10 cellular contexts compared by ENCODE assay signal in genomic region chr18:68847219-68847860, GRCh38. TPM values are rescaled to one million over a fixed set of nuclear protein-coding genes. Genes with fewer than 3 reads are reported as not detected.
DNase-seq lines count a peak whose midpoint lies in the region; ATAC-seq and TF ChIP-seq lines count a peak whose summit lies in the region.
"Had no signal": no experiment of that assay in that cellular context is flagged by ENCODE, and none has a peak within 500 bp of the region (broad histone marks: within the 10 kb centered on the region; RNA-seq: fewer than 3 reads in every experiment).

No MANE protein-coding gene starts in this region.

- DNase-seq in AML-193 (lab: John Stamatoyannopoulos, UW) (peak; percentile 34 to 42), NCI-H146 (lab: John Stamatoyannopoulos, UW) (peak; percentile 53), MCF 10A (ENCODE audit: unreplicated experiment) (peak; percentile 25), myocyte (ENCODE audit: low read depth) (peak; percentile 22)
- DNase-seq in activated naive CD8-positive, alpha-beta T cell treated with anti-CD3 and anti-CD28 coated beads, Interleukin-2, amount 50 U/mL, for 24 hours, result no peak
- DNase-seq in activated CD8-positive, alpha-beta memory T cell treated with anti-CD3 and anti-CD28 coated beads, Interleukin-2, amount 10 ng/mL, durations not matched to agents 7 days and 5 days, result no peak

- no TSS peak for BruUV-seq in MCF 10A (replicated peaks; lab: Mats Ljungman, UMichigan)

- TF ChIP-seq CTCF in MCF 10A (IDR thresholded peaks at IDR 0.05; ENCODE audit: unreplicated experiment), result peak; percentile 61

- ATAC-seq in GM18870 (IDR thresholded peaks at IDR 0.05; ENCODE audit: unreplicated experiment), result peak; percentile 54
- ATAC-seq in activated naive CD8-positive, alpha-beta T cell treated with anti-CD3 and anti-CD28 coated beads, Interleukin-2, amount 50 U/mL, for 24 hours, result no peak
- no peak for ATAC-seq in GM19035 (IDR thresholded peaks at IDR 0.05; ENCODE audit: unreplicated experiment)
- ATAC-seq in activated CD8-positive, alpha-beta memory T cell treated with anti-CD3 and anti-CD28 coated beads, Interleukin-2, amount 10 ng/mL, durations not matched to agents 7 days and 5 days, result no peak

- CTCF ChIA-PET in MCF 10A (lab: Yijun Ruan, JAX), result interaction anchor here (0.5 kb wide), 1 partner anchor 306 kb away, joined by 6 read pairs; no protein-coding TSS in a partner anchor
- CTCF ChIA-PET in activated CD8-positive, alpha-beta memory T cell treated with anti-CD3 and anti-CD28 coated beads, Interleukin-2, amount 10 ng/mL, durations not matched to agents 7 days and 5 days (lab: Charles Lee), result no interaction called here

- no peaks in the 10 kb centered on the region for H3K4me1 Mint-ChIP-seq in MCF 10A (ENCODE audit: insufficient read depth, unreplicated experiment)
- H3K4me1 Mint-ChIP-seq in activated naive CD8-positive, alpha-beta T cell treated with anti-CD3 and anti-CD28 coated beads, Interleukin-2, amount 50 U/mL, for 24 hours, result no peaks in the 10 kb centered on the region
- H3K4me1 Mint-ChIP-seq in activated CD8-positive, alpha-beta memory T cell treated with anti-CD3 and anti-CD28 coated beads, Interleukin-2, amount 10 ng/mL, durations not matched to agents 7 days and 5 days, result no peaks in the 10 kb centered on the region

- H3K9me3 Mint-ChIP-seq in MCF 10A (ENCODE audit: unreplicated experiment), result no peaks in the 10 kb centered on the region
- H3K9me3 Mint-ChIP-seq in activated naive CD8-positive, alpha-beta T cell treated with anti-CD3 and anti-CD28 coated beads, Interleukin-2, amount 50 U/mL, for 24 hours, result no peaks in the 10 kb centered on the region
- no peaks in the 10 kb centered on the region for H3K9me3 Mint-ChIP-seq in activated CD8-positive, alpha-beta memory T cell treated with anti-CD3 and anti-CD28 coated beads, Interleukin-2, amount 10 ng/mL, durations not matched to agents 7 days and 5 days (ENCODE audit: low read depth)
- H3K9me3 Mint-ChIP-seq: dendritic cell treated with granulocyte-macrophage colony-stimulating factor and Interleukin-4, amounts not matched to agents 40 ng/mL and 50 ng/mL, for 4 days; stimulated activated naive CD8-positive, alpha-beta T cell treated with anti-CD3 and anti-CD28 coated beads, Interleukin-15, Interleukin-2, amounts not matched to agents 100 ng/mL and 50 ng/mL, for 24 hours had no signal

- no peak overlapping the region for H3K4me3 Mint-ChIP-seq in MCF 10A (ENCODE audit: unreplicated experiment)
- no peak overlapping the region for H3K4me3 Mint-ChIP-seq in activated naive CD8-positive, alpha-beta T cell treated with anti-CD3 and anti-CD28 coated beads, Interleukin-2, amount 50 U/mL, for 24 hours
- H3K4me3 Mint-ChIP-seq in activated CD8-positive, alpha-beta memory T cell treated with anti-CD3 and anti-CD28 coated beads, Interleukin-2, amount 10 ng/mL, durations not matched to agents 7 days and 5 days, result no peak overlapping the region
- H3K4me3 Mint-ChIP-seq: dendritic cell treated with granulocyte-macrophage colony-stimulating factor and Interleukin-4, amounts not matched to agents 40 ng/mL and 50 ng/mL, for 4 days; stimulated activated naive CD8-positive, alpha-beta T cell treated with anti-CD3 and anti-CD28 coated beads, Interleukin-15, Interleukin-2, amounts not matched to agents 100 ng/mL and 50 ng/mL, for 24 hours had no signal

- peaks cover 3% of the 10 kb centered on the region for H3K36me3 Mint-ChIP-seq in MCF 10A (ENCODE audit: insufficient read depth, unreplicated experiment)
- H3K36me3 Mint-ChIP-seq in activated naive CD8-positive, alpha-beta T cell treated with anti-CD3 and anti-CD28 coated beads, Interleukin-2, amount 50 U/mL, for 24 hours (ENCODE audit: low read depth), result no peaks in the 10 kb centered on the region
- H3K36me3 Mint-ChIP-seq in activated CD8-positive, alpha-beta memory T cell treated with anti-CD3 and anti-CD28 coated beads, Interleukin-2, amount 10 ng/mL, durations not matched to agents 7 days and 5 days, result no peaks in the 10 kb centered on the region

- POLR2A ChIA-PET in MCF 10A (lab: Yijun Ruan, JAX), result no interaction called here

- H3K27me3 Mint-ChIP-seq in MCF 10A (ENCODE audit: insufficient read depth, unreplicated experiment), result no peaks in the 10 kb centered on the region
- no peaks in the 10 kb centered on the region for H3K27me3 Mint-ChIP-seq in activated naive CD8-positive, alpha-beta T cell treated with anti-CD3 and anti-CD28 coated beads, Interleukin-2, amount 50 U/mL, for 24 hours
- peaks cover 2% of the 10 kb centered on the region for H3K27me3 Mint-ChIP-seq in activated CD8-positive, alpha-beta memory T cell treated with anti-CD3 and anti-CD28 coated beads, Interleukin-2, amount 10 ng/mL, durations not matched to agents 7 days and 5 days
- H3K27me3 Mint-ChIP-seq: dendritic cell treated with granulocyte-macrophage colony-stimulating factor and Interleukin-4, amounts not matched to agents 40 ng/mL and 50 ng/mL, for 4 days; stimulated activated naive CD8-positive, alpha-beta T cell treated with anti-CD3 and anti-CD28 coated beads, Interleukin-15, Interleukin-2, amounts not matched to agents 100 ng/mL and 50 ng/mL, for 24 hours had no signal

- intact Hi-C loops in MCF 10A (cut with micrococcal nuclease), result loop anchor here (1.0 to 5.0 kb wide), 3 partner anchors 1225 to 1605 kb away; no protein-coding TSS in a partner anchor

- H3K27ac Mint-ChIP-seq in MCF 10A (ENCODE audit: low read depth, unreplicated experiment), result no peak overlapping the region
- no peak overlapping the region for H3K27ac Mint-ChIP-seq in activated naive CD8-positive, alpha-beta T cell treated with anti-CD3 and anti-CD28 coated beads, Interleukin-2, amount 50 U/mL, for 24 hours
- no peak overlapping the region for H3K27ac Mint-ChIP-seq in activated CD8-positive, alpha-beta memory T cell treated with anti-CD3 and anti-CD28 coated beads, Interleukin-2, amount 10 ng/mL, durations not matched to agents 7 days and 5 days
- H3K27ac Mint-ChIP-seq: dendritic cell treated with granulocyte-macrophage colony-stimulating factor and Interleukin-4, amounts not matched to agents 40 ng/mL and 50 ng/mL, for 4 days; stimulated activated naive CD8-positive, alpha-beta T cell treated with anti-CD3 and anti-CD28 coated beads, Interleukin-15, Interleukin-2, amounts not matched to agents 100 ng/mL and 50 ng/mL, for 24 hours had no signal

RNA-seq across cellular contexts. Expression of gene CCDC102B, which starts 49.5 kb away (rescaled TPM):
- 3.4 and 3.5 TPM in 2 replicates for total RNA-seq in MCF 10A (2022)
- 22.1 and 43.3 TPM in 2 replicates for total RNA-seq in myocyte
- 3.6 TPM for polyA plus RNA-seq in myocyte (2012)
- total RNA-seq in activated CD8-positive, alpha-beta memory T cell treated with anti-CD3 and anti-CD28 coated beads, Interleukin-2, amount 10 ng/mL, durations not matched to agents 7 days and 5 days, result 1 to 10 TPM; 1.4 to 2.1 TPM

Comparison
In these comparisons a context has a peak if more than half of its experiments do, and no peak if none do; other contexts are left out.
1. DNase-seq: peak in AML-193 (2 of 2), NCI-H146 (single experiment), MCF 10A (single experiment) and myocyte (single experiment); none in activated naive CD8-positive, alpha-beta T cell treated with anti-CD3 and anti-CD28 coated beads, Interleukin-2, amount 50 U/mL, for 24 hours (single experiment) and activated CD8-positive, alpha-beta memory T cell treated with anti-CD3 and anti-CD28 coated beads, Interleukin-2, amount 10 ng/mL, durations not matched to agents 7 days and 5 days (single experiment).